In genomic region chr11:68204402-68204801, GRCh38 we compare ENCODE assay signal across 1 cellular context.
TF ChIP-seq lines count a peak whose summit lies in the region.

No MANE protein-coding gene starts in this region.

TF ChIP-seq in WTC11, 78 proteins besides CTCF, POLR2A, EP300 and RAD21 (continued from another document):
- TF ChIP-seq, protein P1, sequence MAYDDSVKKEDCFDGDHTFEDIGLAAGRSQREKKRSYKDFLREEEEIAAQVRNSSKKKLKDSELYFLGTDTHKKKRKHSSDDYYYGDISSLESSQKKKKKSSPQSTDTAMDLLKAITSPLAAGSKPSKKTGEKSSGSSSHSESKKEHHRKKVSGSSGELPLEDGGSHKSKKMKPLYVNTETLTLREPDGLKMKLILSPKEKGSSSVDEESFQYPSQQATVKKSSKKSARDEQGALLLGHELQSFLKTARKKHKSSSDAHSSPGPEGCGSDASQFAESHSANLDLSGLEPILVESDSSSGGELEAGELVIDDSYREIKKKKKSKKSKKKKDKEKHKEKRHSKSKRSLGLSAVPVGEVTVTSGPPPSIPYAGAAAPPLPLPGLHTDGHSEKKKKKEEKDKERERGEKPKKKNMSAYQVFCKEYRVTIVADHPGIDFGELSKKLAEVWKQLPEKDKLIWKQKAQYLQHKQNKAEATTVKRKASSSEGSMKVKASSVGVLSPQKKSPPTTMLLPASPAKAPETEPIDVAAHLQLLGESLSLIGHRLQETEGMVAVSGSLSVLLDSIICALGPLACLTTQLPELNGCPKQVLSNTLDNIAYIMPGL (CRISPR knock-in tag; IDR thresholded peaks at IDR 0.05), result no peak
- no peak for TF ChIP-seq NFE2L1 (CRISPR knock-in tag; IDR thresholded peaks at IDR 0.05)
